In genomic region chr14:36524874-36525745, GRCh38 we compare ENCODE assay signal across 1 cellular context.
A peak's percentile ranks its signal among the peaks of the same experiment; 100 is the strongest.
TF ChIP-seq lines count a peak whose summit lies in the region.

No MANE protein-coding gene starts in this region.

TF ChIP-seq in HepG2, 621 proteins besides CTCF, POLR2A, EP300 and RAD21 (continued from another document and continues in another):
- 0 out of 2 replicates have a peak, but pooled peaks have one; percentile 53 for TF ChIP-seq HOXA5 (CRISPR knock-in tag; IDR thresholded peaks at IDR 0.05)
- 0 out of 2 replicates have a peak, but pooled peaks have one; percentile 33 for TF ChIP-seq ZNF256 (CRISPR knock-in tag; conservative IDR thresholded peaks at IDR 0.05)
- TF ChIP-seq, protein P1, sequence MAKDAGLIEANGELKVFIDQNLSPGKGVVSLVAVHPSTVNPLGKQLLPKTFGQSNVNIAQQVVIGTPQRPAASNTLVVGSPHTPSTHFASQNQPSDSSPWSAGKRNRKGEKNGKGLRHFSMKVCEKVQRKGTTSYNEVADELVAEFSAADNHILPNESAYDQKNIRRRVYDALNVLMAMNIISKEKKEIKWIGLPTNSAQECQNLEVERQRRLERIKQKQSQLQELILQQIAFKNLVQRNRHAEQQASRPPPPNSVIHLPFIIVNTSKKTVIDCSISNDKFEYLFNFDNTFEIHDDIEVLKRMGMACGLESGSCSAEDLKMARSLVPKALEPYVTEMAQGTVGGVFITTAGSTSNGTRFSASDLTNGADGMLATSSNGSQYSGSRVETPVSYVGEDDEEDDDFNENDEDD (CRISPR knock-in tag; IDR thresholded peaks at IDR 0.05; ENCODE audit: borderline replicate concordance): peak; percentile 24; the same call in 1 of the 2 replicates
- TF ChIP-seq ZNF547 (CRISPR knock-in tag; IDR thresholded peaks at IDR 0.05): 0 out of 2 replicates have a peak, but pooled peaks have one; percentile 30
- TF ChIP-seq PCBP1 (IDR thresholded peaks at IDR 0.05; ENCODE audit: borderline replicate concordance, low read depth, low read length): peak; percentile 90; the same call in 1 of the 2 replicates
- TF ChIP-seq ZNF883 (CRISPR knock-in tag; IDR thresholded peaks at IDR 0.05; ENCODE audit: not compliant biosample characterization): peak; percentile 84
- 0 out of 2 replicates have a peak, but pooled peaks have one; percentile 24 for TF ChIP-seq GATAD2A (CRISPR knock-in tag; IDR thresholded peaks at IDR 0.05)
- TF ChIP-seq ZSCAN20 (CRISPR knock-in tag; IDR thresholded peaks at IDR 0.05; ENCODE audit: borderline replicate concordance): no peak
- TF ChIP-seq, protein P2, sequence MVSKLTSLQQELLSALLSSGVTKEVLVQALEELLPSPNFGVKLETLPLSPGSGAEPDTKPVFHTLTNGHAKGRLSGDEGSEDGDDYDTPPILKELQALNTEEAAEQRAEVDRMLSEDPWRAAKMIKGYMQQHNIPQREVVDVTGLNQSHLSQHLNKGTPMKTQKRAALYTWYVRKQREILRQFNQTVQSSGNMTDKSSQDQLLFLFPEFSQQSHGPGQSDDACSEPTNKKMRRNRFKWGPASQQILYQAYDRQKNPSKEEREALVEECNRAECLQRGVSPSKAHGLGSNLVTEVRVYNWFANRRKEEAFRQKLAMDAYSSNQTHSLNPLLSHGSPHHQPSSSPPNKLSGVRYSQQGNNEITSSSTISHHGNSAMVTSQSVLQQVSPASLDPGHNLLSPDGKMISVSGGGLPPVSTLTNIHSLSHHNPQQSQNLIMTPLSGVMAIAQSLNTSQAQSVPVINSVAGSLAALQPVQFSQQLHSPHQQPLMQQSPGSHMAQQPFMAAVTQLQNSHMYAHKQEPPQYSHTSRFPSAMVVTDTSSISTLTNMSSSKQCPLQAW (CRISPR knock-in tag; IDR thresholded peaks at IDR 0.05): peak; percentile 55; the same call in 1 of the 2 replicates
- TF ChIP-seq, protein P3, sequence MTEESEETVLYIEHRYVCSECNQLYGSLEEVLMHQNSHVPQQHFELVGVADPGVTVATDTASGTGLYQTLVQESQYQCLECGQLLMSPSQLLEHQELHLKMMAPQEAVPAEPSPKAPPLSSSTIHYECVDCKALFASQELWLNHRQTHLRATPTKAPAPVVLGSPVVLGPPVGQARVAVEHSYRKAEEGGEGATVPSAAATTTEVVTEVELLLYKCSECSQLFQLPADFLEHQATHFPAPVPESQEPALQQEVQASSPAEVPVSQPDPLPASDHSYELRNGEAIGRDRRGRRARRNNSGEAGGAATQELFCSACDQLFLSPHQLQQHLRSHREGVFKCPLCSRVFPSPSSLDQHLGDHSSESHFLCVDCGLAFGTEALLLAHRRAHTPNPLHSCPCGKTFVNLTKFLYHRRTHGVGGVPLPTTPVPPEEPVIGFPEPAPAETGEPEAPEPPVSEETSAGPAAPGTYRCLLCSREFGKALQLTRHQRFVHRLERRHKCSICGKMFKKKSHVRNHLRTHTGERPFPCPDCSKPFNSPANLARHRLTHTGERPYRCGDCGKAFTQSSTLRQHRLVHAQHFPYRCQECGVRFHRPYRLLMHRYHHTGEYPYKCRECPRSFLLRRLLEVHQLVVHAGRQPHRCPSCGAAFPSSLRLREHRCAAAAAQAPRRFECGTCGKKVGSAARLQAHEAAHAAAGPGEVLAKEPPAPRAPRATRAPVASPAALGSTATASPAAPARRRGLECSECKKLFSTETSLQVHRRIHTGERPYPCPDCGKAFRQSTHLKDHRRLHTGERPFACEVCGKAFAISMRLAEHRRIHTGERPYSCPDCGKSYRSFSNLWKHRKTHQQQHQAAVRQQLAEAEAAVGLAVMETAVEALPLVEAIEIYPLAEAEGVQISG (CRISPR knock-in tag; IDR thresholded peaks at IDR 0.05): peak; percentile 55
- peak; percentile 73 for TF ChIP-seq EZH2 (conservative IDR thresholded peaks at IDR 0.05; ENCODE audit: low read depth, low read length)
- peak; percentile 68; the same call in 1 of the 2 replicates for TF ChIP-seq ZNF274 (CRISPR knock-in tag; IDR thresholded peaks at IDR 0.05)
- TF ChIP-seq MEF2D (CRISPR knock-in tag; IDR thresholded peaks at IDR 0.05): no peak
- TF ChIP-seq, protein P4, sequence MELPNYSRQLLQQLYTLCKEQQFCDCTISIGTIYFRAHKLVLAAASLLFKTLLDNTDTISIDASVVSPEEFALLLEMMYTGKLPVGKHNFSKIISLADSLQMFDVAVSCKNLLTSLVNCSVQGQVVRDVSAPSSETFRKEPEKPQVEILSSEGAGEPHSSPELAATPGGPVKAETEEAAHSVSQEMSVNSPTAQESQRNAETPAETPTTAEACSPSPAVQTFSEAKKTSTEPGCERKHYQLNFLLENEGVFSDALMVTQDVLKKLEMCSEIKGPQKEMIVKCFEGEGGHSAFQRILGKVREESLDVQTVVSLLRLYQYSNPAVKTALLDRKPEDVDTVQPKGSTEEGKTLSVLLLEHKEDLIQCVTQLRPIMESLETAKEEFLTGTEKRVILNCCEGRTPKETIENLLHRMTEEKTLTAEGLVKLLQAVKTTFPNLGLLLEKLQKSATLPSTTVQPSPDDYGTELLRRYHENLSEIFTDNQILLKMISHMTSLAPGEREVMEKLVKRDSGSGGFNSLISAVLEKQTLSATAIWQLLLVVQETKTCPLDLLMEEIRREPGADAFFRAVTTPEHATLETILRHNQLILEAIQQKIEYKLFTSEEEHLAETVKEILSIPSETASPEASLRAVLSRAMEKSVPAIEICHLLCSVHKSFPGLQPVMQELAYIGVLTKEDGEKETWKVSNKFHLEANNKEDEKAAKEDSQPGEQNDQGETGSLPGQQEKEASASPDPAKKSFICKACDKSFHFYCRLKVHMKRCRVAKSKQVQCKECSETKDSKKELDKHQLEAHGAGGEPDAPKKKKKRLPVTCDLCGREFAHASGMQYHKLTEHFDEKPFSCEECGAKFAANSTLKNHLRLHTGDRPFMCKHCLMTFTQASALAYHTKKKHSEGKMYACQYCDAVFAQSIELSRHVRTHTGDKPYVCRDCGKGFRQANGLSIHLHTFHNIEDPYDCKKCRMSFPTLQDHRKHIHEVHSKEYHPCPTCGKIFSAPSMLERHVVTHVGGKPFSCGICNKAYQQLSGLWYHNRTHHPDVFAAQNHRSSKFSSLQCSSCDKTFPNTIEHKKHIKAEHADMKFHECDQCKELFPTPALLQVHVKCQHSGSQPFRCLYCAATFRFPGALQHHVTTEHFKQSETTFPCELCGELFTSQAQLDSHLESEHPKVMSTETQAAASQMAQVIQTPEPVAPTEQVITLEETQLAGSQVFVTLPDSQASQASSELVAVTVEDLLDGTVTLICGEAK (IDR thresholded peaks at IDR 0.05): no peak
- TF ChIP-seq, protein P4 (CRISPR knock-in tag; IDR thresholded peaks at IDR 0.05): peak; percentile 3; the same call in 1 of the 2 replicates
- peak; percentile 73 for TF ChIP-seq EED (CRISPR knock-in tag; IDR thresholded peaks at IDR 0.05)
- TF ChIP-seq NFATC3 (CRISPR knock-in tag; IDR thresholded peaks at IDR 0.05): 0 out of 2 replicates have a peak, but pooled peaks have one; percentile 37
- no peak for TF ChIP-seq ZFP36L2 (CRISPR knock-in tag; IDR thresholded peaks at IDR 0.05)
- peak; percentile 59 for TF ChIP-seq ZNF407 (CRISPR knock-in tag; IDR thresholded peaks at IDR 0.05; ENCODE audit: not compliant biosample characterization)
- no peak for TF ChIP-seq NKX3-1 (CRISPR knock-in tag; IDR thresholded peaks at IDR 0.05)
- TF ChIP-seq MYC (CRISPR knock-in tag; IDR thresholded peaks at IDR 0.05; ENCODE audit: borderline replicate concordance): peak; percentile 34; the same call in 1 of the 2 replicates
- no peak for TF ChIP-seq TRIM24 (CRISPR knock-in tag; IDR thresholded peaks at IDR 0.05)
- 0 out of 2 replicates have a peak, but pooled peaks have one; percentile 38 for TF ChIP-seq ZNF160 (CRISPR knock-in tag; IDR thresholded peaks at IDR 0.05)
- peak; percentile 27; the same call in 1 of the 2 replicates for TF ChIP-seq UBTF (CRISPR knock-in tag; IDR thresholded peaks at IDR 0.05)
- TF ChIP-seq ASH2L (IDR thresholded peaks at IDR 0.05; ENCODE audit: insufficient read length, low read depth, low read length): peak; percentile 45
